23 cellular contexts compared by ENCODE assay signal in genomic region chr13:48545608-48546007, GRCh38.
"Had no signal": no experiment of that assay in that cellular context is flagged by ENCODE, and none has a peak within 500 bp of the region (broad histone marks: within the 10 kb centered on the region; RNA-seq: fewer than 3 reads in every experiment).

No MANE protein-coding gene starts in this region.

- H3K9me3 ChIP-seq: right atrium auricular region, sigmoid colon, thoracic aorta, upper lobe of left lung had no signal

- H3K27ac ChIP-seq: coronary artery, parathyroid adenoma, right atrium auricular region, sigmoid colon, stomach, thoracic aorta, tibial nerve, upper lobe of left lung had no signal

- DNase-seq: hypothalamus; immature natural killer cell; islet precursor cell; kidney glomerular epithelial cell; left colon; left ventricle myocardium superior; mucosa of descending colon; naive B cell; sigmoid colon; stimulated activated CD4-positive, alpha-beta T cell treated with anti-CD3 and anti-CD28 coated beads, Interleukin-2, amount 100 ng/mL, for 24 hours; stimulated activated CD4-positive, alpha-beta T cell treated with anti-CD3 and anti-CD28 coated beads, Interleukin-4, amount 100 ng/mL, for 24 hours; stimulated activated naive CD4-positive, alpha-beta T cell treated with Interleukin-2 at 50 U/mL for 16 hours; stomach; substantia nigra; upper lobe of left lung had no signal

- H3K4me3 ChIP-seq: coronary artery, lung, mucosa of descending colon, right atrium auricular region, sigmoid colon, stomach, thoracic aorta, tibial nerve, upper lobe of left lung had no signal

- H3K9ac ChIP-seq: parathyroid adenoma had no signal

- H3K27me3 ChIP-seq: right atrium auricular region, sigmoid colon, stomach, tibial nerve, upper lobe of left lung had no signal

- H3K36me3 ChIP-seq: right atrium auricular region, sigmoid colon, stomach, thoracic aorta, tibial nerve, upper lobe of left lung had no signal

- ATAC-seq: left colon; left ventricle myocardium superior; mucosa of descending colon; natural killer cell treated with Interleukin-12 subunit alpha and Interleukin-12 subunit beta and Interleukin-15 and Interleukin-18, amount 100 ng/mL, for 72 hours; stimulated activated effector memory CD8-positive, alpha-beta T cell treated with anti-CD3 and anti-CD28 coated beads, Interleukin-12 subunit alpha, Interleukin-12 subunit beta, amount 100 ng/mL, for 72 hours had no signal

- H3K79me2 ChIP-seq: parathyroid adenoma had no signal

- H2AFZ ChIP-seq: parathyroid adenoma had no signal
